14 cellular contexts compared by ENCODE assay signal in genomic region chr6:145206247-145206907, GRCh38.
DNase-seq lines count a peak whose midpoint lies in the region; ATAC-seq and TF ChIP-seq lines count a peak whose summit lies in the region.
"Had no signal": no experiment of that assay in that cellular context is flagged by ENCODE, and none has a peak within 500 bp of the region (broad histone marks: within the 10 kb centered on the region; RNA-seq: fewer than 3 reads in every experiment).

No MANE protein-coding gene starts in this region.

- DNase-seq in ELR (ENCODE audit: low read depth), result peak; percentile 41
- peak; percentile 8 for DNase-seq in NCI-H69 (lab: John Stamatoyannopoulos, UW)
- peak; percentile 80 for DNase-seq in dedifferentiated amniotic fluid mesenchymal stem cell (ENCODE audit: extremely low spot score)
- no peak for DNase-seq in osteoblast (ENCODE audit: insufficient read length, low spot score, missing footprints)
- DNase-seq in KBM-7, result no peak
- no peak for DNase-seq in immature natural killer cell
- DNase-seq: activated naive CD8-positive, alpha-beta T cell treated with anti-CD3 and anti-CD28 coated beads, Interleukin-2, amount 10 ng/mL, durations not matched to agents 7 days and 5 days; effector memory CD4-positive, alpha-beta T cell; NCI-H526; stimulated activated CD4-positive, alpha-beta T cell treated with anti-CD3 and anti-CD28 coated beads, Interleukin-4, amount 100 ng/mL, for 1 hour; stimulated activated naive CD8-positive, alpha-beta T cell treated with anti-CD3 and anti-CD28 coated beads, Interleukin-15, Interleukin-2, amounts not matched to agents 100 U/mL and 50 U/mL, for 24 hours had no signal

- no peaks in the 10 kb centered on the region for H3K36me3 ChIP-seq in osteoblast (ENCODE audit: insufficient read depth, low read length)
- H3K36me3 ChIP-seq: SJSA1 had no signal

- H3K4me1 Mint-ChIP-seq in immature natural killer cell, result no peaks in the 10 kb centered on the region
- H3K4me1 Mint-ChIP-seq: activated naive CD8-positive, alpha-beta T cell treated with anti-CD3 and anti-CD28 coated beads, Interleukin-2, amount 10 ng/mL, durations not matched to agents 7 days and 5 days had no signal

- peaks cover 14% of the 10 kb centered on the region for H3K4me1 ChIP-seq in osteoblast (ENCODE audit: insufficient read depth, low read length)

- no peaks in the 10 kb centered on the region for H4K20me1 ChIP-seq in osteoblast (ENCODE audit: insufficient read depth, low read length)

- H3K9me3 ChIP-seq in osteoblast (ENCODE audit: low read depth, low read length), result no peaks in the 10 kb centered on the region
- H3K9me3 ChIP-seq: SJSA1 had no signal

- H3K9me3 Mint-ChIP-seq in immature natural killer cell, result no peaks in the 10 kb centered on the region
- H3K9me3 Mint-ChIP-seq: activated naive CD8-positive, alpha-beta T cell treated with anti-CD3 and anti-CD28 coated beads, Interleukin-2, amount 10 ng/mL, durations not matched to agents 7 days and 5 days had no signal

- in situ Hi-C loops in KBM-7 (cut with MboI; ENCODE audit: low pct_unique_long_range_greater_than_20kb, low sequenced_read_pairs), result no loop called here

- no peak for TF ChIP-seq CTCF in osteoblast (IDR thresholded peaks at IDR 0.05; ENCODE audit: extremely low read depth, low read depth, low read length)

- H3K4me3 ChIP-seq in osteoblast (ENCODE audit: insufficient read depth, low read length), result peak overlapping the region; percentile 1
- H3K4me3 ChIP-seq: SJSA1 had no signal

- no peaks in the 10 kb centered on the region for H3K79me2 ChIP-seq in osteoblast (ENCODE audit: insufficient read depth, low read length)

- peak overlapping the region; percentile 59 for H2AFZ ChIP-seq in osteoblast (ENCODE audit: low read length)

- H3K4me3 Mint-ChIP-seq in immature natural killer cell, result no peak overlapping the region
- H3K4me3 Mint-ChIP-seq: activated naive CD8-positive, alpha-beta T cell treated with anti-CD3 and anti-CD28 coated beads, Interleukin-2, amount 10 ng/mL, durations not matched to agents 7 days and 5 days had no signal

- ATAC-seq in HG03025 (IDR thresholded peaks at IDR 0.05; ENCODE audit: low FRiP score, unreplicated experiment) (no peak), HG02852 (IDR thresholded peaks at IDR 0.05; ENCODE audit: unreplicated experiment) (no peak)
- ATAC-seq: stimulated activated naive CD8-positive, alpha-beta T cell treated with anti-CD3 and anti-CD28 coated beads, Interleukin-15, Interleukin-2, amounts not matched to agents 100 U/mL and 50 U/mL, for 24 hours had no signal

- no peaks in the 10 kb centered on the region for H3K36me3 Mint-ChIP-seq in immature natural killer cell
- H3K36me3 Mint-ChIP-seq: activated naive CD8-positive, alpha-beta T cell treated with anti-CD3 and anti-CD28 coated beads, Interleukin-2, amount 10 ng/mL, durations not matched to agents 7 days and 5 days had no signal

- H3K4me2 ChIP-seq in osteoblast (ENCODE audit: insufficient read depth, low read length), result peak overlapping the region; percentile 57

- no peak overlapping the region for H3K27ac Mint-ChIP-seq in immature natural killer cell
- H3K27ac Mint-ChIP-seq: activated naive CD8-positive, alpha-beta T cell treated with anti-CD3 and anti-CD28 coated beads, Interleukin-2, amount 10 ng/mL, durations not matched to agents 7 days and 5 days had no signal

- H3K27ac ChIP-seq in osteoblast (ENCODE audit: low read depth, low read length), result peak overlapping the region; percentile 44
- H3K27ac ChIP-seq: SJSA1 had no signal

- H3K27me3 ChIP-seq in osteoblast (ENCODE audit: insufficient read depth, low read length), result no peaks in the 10 kb centered on the region
- H3K27me3 ChIP-seq: SJSA1 had no signal

- peaks cover 0 to 4% (median 0%) of the 10 kb centered on the region in 3 donors for H3K27me3 Mint-ChIP-seq in immature natural killer cell (ENCODE audit: low read depth in 3 of 3)

Comparison
In these comparisons a context has a peak if more than half of its experiments do, and no peak if none do; other contexts are left out.
1. DNase-seq: peak in ELR (single experiment), NCI-H69 (single experiment) and dedifferentiated amniotic fluid mesenchymal stem cell (single experiment); none in osteoblast (single experiment), KBM-7 (single experiment) and immature natural killer cell (0 of 3).